13 cellular contexts compared by ENCODE assay signal in genomic region chr3:72970942-72971341, GRCh38. TPM values are rescaled to one million over a fixed set of nuclear protein-coding genes. Genes with fewer than 3 reads are reported as not detected.
DNase-seq lines count a peak whose midpoint lies in the region; ATAC-seq lines count a peak whose summit lies in the region.
"Had no signal": no experiment of that assay in that cellular context is flagged by ENCODE, and none has a peak within 500 bp of the region (broad histone marks: within the 10 kb centered on the region; RNA-seq: fewer than 3 reads in every experiment).

No MANE protein-coding gene starts in this region.

- no peaks in the 10 kb centered on the region for H3K36me3 Mint-ChIP-seq in activated CD4-positive, alpha-beta T cell treated with anti-CD3 and anti-CD28 coated beads for 36 hours (ENCODE audit: low read depth)
- no peaks in the 10 kb centered on the region for H3K36me3 Mint-ChIP-seq in activated CD4-positive, alpha-beta T cell treated with anti-CD3 and anti-CD28 coated beads, Interleukin-2, amount 10 ng/mL, durations not matched to agents 24 days and 14 days (ENCODE audit: low read depth)
- H3K36me3 Mint-ChIP-seq in activated T-cell treated with anti-CD3 and anti-CD28 coated beads, Interleukin-2, amount 50 U/mL, for 72 hours (ENCODE audit: insufficient read depth in 2 of 2) = no peaks in the 10 kb centered on the region
- H3K36me3 Mint-ChIP-seq in activated CD4-positive, alpha-beta memory T cell treated with anti-CD3 and anti-CD28 coated beads, Interleukin-2, amount 10 ng/mL, durations not matched to agents 7 days and 5 days (ENCODE audit: low read depth) = no peaks in the 10 kb centered on the region
- no peaks in the 10 kb centered on the region for H3K36me3 Mint-ChIP-seq in stimulated activated effector memory CD8-positive, alpha-beta T cell treated with anti-CD3 and anti-CD28 coated beads, Interleukin-12 subunit alpha, Interleukin-12 subunit beta, amount 100 ng/mL, for 72 hours

- H3K27ac Mint-ChIP-seq in activated CD4-positive, alpha-beta T cell treated with anti-CD3 and anti-CD28 coated beads for 36 hours = no peak overlapping the region
- no peak overlapping the region for H3K27ac Mint-ChIP-seq in activated CD4-positive, alpha-beta T cell treated with anti-CD3 and anti-CD28 coated beads, Interleukin-2, amount 10 ng/mL, durations not matched to agents 24 days and 14 days
- peak overlapping the region; percentile 19 for H3K27ac Mint-ChIP-seq in activated T-cell treated with anti-CD3 and anti-CD28 coated beads, Interleukin-2, amount 50 U/mL, for 72 hours
- peak overlapping the region; percentile 6 for H3K27ac Mint-ChIP-seq in activated CD4-positive, alpha-beta memory T cell treated with anti-CD3 and anti-CD28 coated beads, Interleukin-2, amount 10 ng/mL, durations not matched to agents 7 days and 5 days
- H3K27ac Mint-ChIP-seq in stimulated activated effector memory CD8-positive, alpha-beta T cell treated with anti-CD3 and anti-CD28 coated beads, Interleukin-12 subunit alpha, Interleukin-12 subunit beta, amount 100 ng/mL, for 72 hours = no peak overlapping the region
- H3K27ac Mint-ChIP-seq: CD4-positive, alpha-beta T cell; H9 had no signal

- POLR2A ChIA-PET in activated CD4-positive, alpha-beta T cell treated with anti-CD3 and anti-CD28 coated beads for 36 hours (lab: Charles Lee) = no interaction called here
- POLR2A ChIA-PET in activated CD4-positive, alpha-beta memory T cell treated with anti-CD3 and anti-CD28 coated beads, Interleukin-2, amount 10 ng/mL, durations not matched to agents 7 days and 5 days (lab: Charles Lee) = interaction anchor here (1.3 kb wide), 1 partner anchor 26 kb away, joined by 4 read pairs; the partner anchor contains the start of gene PPP4R2

- H3K27me3 Mint-ChIP-seq in activated CD4-positive, alpha-beta T cell treated with anti-CD3 and anti-CD28 coated beads for 36 hours = no peaks in the 10 kb centered on the region
- H3K27me3 Mint-ChIP-seq in activated CD4-positive, alpha-beta T cell treated with anti-CD3 and anti-CD28 coated beads, Interleukin-2, amount 10 ng/mL, durations not matched to agents 24 days and 14 days = no peaks in the 10 kb centered on the region
- H3K27me3 Mint-ChIP-seq in activated T-cell treated with anti-CD3 and anti-CD28 coated beads, Interleukin-2, amount 50 U/mL, for 72 hours (ENCODE audit: low read depth) = peaks cover 13% of the 10 kb centered on the region
- peaks cover 3% of the 10 kb centered on the region for H3K27me3 Mint-ChIP-seq in activated CD4-positive, alpha-beta memory T cell treated with anti-CD3 and anti-CD28 coated beads, Interleukin-2, amount 10 ng/mL, durations not matched to agents 7 days and 5 days
- H3K27me3 Mint-ChIP-seq: CD4-positive, alpha-beta T cell had no signal

- peaks cover 12% of the 10 kb centered on the region for H3K4me1 Mint-ChIP-seq in activated CD4-positive, alpha-beta T cell treated with anti-CD3 and anti-CD28 coated beads for 36 hours
- H3K4me1 Mint-ChIP-seq in activated CD4-positive, alpha-beta T cell treated with anti-CD3 and anti-CD28 coated beads, Interleukin-2, amount 10 ng/mL, durations not matched to agents 24 days and 14 days = peaks cover 12% of the 10 kb centered on the region
- H3K4me1 Mint-ChIP-seq in activated T-cell treated with anti-CD3 and anti-CD28 coated beads, Interleukin-2, amount 50 U/mL, for 72 hours (ENCODE audit: low read depth) = peaks cover 22% of the 10 kb centered on the region
- peaks cover 31% of the 10 kb centered on the region for H3K4me1 Mint-ChIP-seq in activated CD4-positive, alpha-beta memory T cell treated with anti-CD3 and anti-CD28 coated beads, Interleukin-2, amount 10 ng/mL, durations not matched to agents 7 days and 5 days
- peaks cover 15% of the 10 kb centered on the region for H3K4me1 Mint-ChIP-seq in stimulated activated effector memory CD8-positive, alpha-beta T cell treated with anti-CD3 and anti-CD28 coated beads, Interleukin-12 subunit alpha, Interleukin-12 subunit beta, amount 100 ng/mL, for 72 hours

- H3K9me3 Mint-ChIP-seq in activated CD4-positive, alpha-beta T cell treated with anti-CD3 and anti-CD28 coated beads for 36 hours (ENCODE audit: low read depth) = no peaks in the 10 kb centered on the region
- H3K9me3 Mint-ChIP-seq in activated CD4-positive, alpha-beta T cell treated with anti-CD3 and anti-CD28 coated beads, Interleukin-2, amount 10 ng/mL, durations not matched to agents 24 days and 14 days = no peaks in the 10 kb centered on the region
- H3K9me3 Mint-ChIP-seq in activated T-cell treated with anti-CD3 and anti-CD28 coated beads, Interleukin-2, amount 50 U/mL, for 72 hours = no peaks in the 10 kb centered on the region
- no peaks in the 10 kb centered on the region for H3K9me3 Mint-ChIP-seq in activated CD4-positive, alpha-beta memory T cell treated with anti-CD3 and anti-CD28 coated beads, Interleukin-2, amount 10 ng/mL, durations not matched to agents 7 days and 5 days
- H3K9me3 Mint-ChIP-seq in stimulated activated effector memory CD8-positive, alpha-beta T cell treated with anti-CD3 and anti-CD28 coated beads, Interleukin-12 subunit alpha, Interleukin-12 subunit beta, amount 100 ng/mL, for 72 hours = no peaks in the 10 kb centered on the region
- H3K9me3 Mint-ChIP-seq: CD4-positive, alpha-beta T cell; H9 had no signal

- DNase-seq in activated CD4-positive, alpha-beta T cell treated with anti-CD3 and anti-CD28 coated beads for 36 hours = no peak
- no peak for DNase-seq in activated CD4-positive, alpha-beta T cell treated with anti-CD3 and anti-CD28 coated beads, Interleukin-2, amount 10 ng/mL, durations not matched to agents 24 days and 14 days
- DNase-seq in activated T-cell treated with anti-CD3 and anti-CD28 coated beads, Interleukin-2, amount 50 U/mL, for 72 hours = peak in 1 of 2 donors; percentile 32
- DNase-seq in activated T-cell treated with anti-CD3 and anti-CD28 coated beads, Interleukin-2, amount 50 U/mL, for 1 hour = no peak
- DNase-seq in activated CD4-positive, alpha-beta memory T cell treated with anti-CD3 and anti-CD28 coated beads, Interleukin-2, amount 10 ng/mL, durations not matched to agents 7 days and 5 days = no peak
- DNase-seq in stimulated activated effector memory CD8-positive, alpha-beta T cell treated with anti-CD3 and anti-CD28 coated beads, Interleukin-12 subunit alpha, Interleukin-12 subunit beta, amount 100 ng/mL, for 72 hours (ENCODE audit: low spot score in 2 of 2) = no peak
- DNase-seq in NCI-H2171 (lab: John Stamatoyannopoulos, UW) = no peak
- DNase-seq: AML-193; Caco-2; CD4-positive, alpha-beta T cell; H9 had no signal

- H3K4me3 Mint-ChIP-seq in activated CD4-positive, alpha-beta T cell treated with anti-CD3 and anti-CD28 coated beads for 36 hours = no peak overlapping the region
- no peak overlapping the region for H3K4me3 Mint-ChIP-seq in activated CD4-positive, alpha-beta T cell treated with anti-CD3 and anti-CD28 coated beads, Interleukin-2, amount 10 ng/mL, durations not matched to agents 24 days and 14 days
- H3K4me3 Mint-ChIP-seq in activated T-cell treated with anti-CD3 and anti-CD28 coated beads, Interleukin-2, amount 50 U/mL, for 72 hours = peak overlapping the region in 1 of 2 donors; percentile 34
- H3K4me3 Mint-ChIP-seq in activated CD4-positive, alpha-beta memory T cell treated with anti-CD3 and anti-CD28 coated beads, Interleukin-2, amount 10 ng/mL, durations not matched to agents 7 days and 5 days = no peak overlapping the region
- no peak overlapping the region for H3K4me3 Mint-ChIP-seq in stimulated activated effector memory CD8-positive, alpha-beta T cell treated with anti-CD3 and anti-CD28 coated beads, Interleukin-12 subunit alpha, Interleukin-12 subunit beta, amount 100 ng/mL, for 72 hours
- H3K4me3 Mint-ChIP-seq: CD4-positive, alpha-beta T cell; H9 had no signal

- CTCF ChIA-PET in activated CD4-positive, alpha-beta T cell treated with anti-CD3 and anti-CD28 coated beads for 36 hours (lab: Charles Lee) = no interaction called here
- CTCF ChIA-PET in activated CD4-positive, alpha-beta memory T cell treated with anti-CD3 and anti-CD28 coated beads, Interleukin-2, amount 10 ng/mL, durations not matched to agents 7 days and 5 days (lab: Charles Lee) = no interaction called here

- intact Hi-C loops in activated CD4-positive, alpha-beta T cell treated with anti-CD3 and anti-CD28 coated beads for 36 hours (cut with DNase I, micrococcal nuclease) = no loop called here
- intact Hi-C loops in activated CD4-positive, alpha-beta T cell treated with anti-CD3 and anti-CD28 coated beads, Interleukin-2, amount 10 ng/mL, durations not matched to agents 24 days and 14 days (cut with micrococcal nuclease) = no loop called here

- ATAC-seq in activated CD4-positive, alpha-beta T cell treated with anti-CD3 and anti-CD28 coated beads for 36 hours = peak; percentile 37
- ATAC-seq in activated T-cell treated with anti-CD3 and anti-CD28 coated beads, Interleukin-2, amount 50 U/mL, for 72 hours (replicated peaks in 1 of 2) = peak; percentile 50 to 90
- ATAC-seq in stimulated activated effector memory CD8-positive, alpha-beta T cell treated with anti-CD3 and anti-CD28 coated beads, Interleukin-12 subunit alpha, Interleukin-12 subunit beta, amount 100 ng/mL, for 72 hours = peak; percentile 92
- ATAC-seq in GM21723 (IDR thresholded peaks at IDR 0.05; ENCODE audit: unreplicated experiment) = no peak
- ATAC-seq: A549 had no signal

RNA-seq across cellular contexts. Expression of gene PPP4R2, which starts 25.7 kb away (rescaled TPM):
- total RNA-seq in activated CD4-positive, alpha-beta T cell treated with anti-CD3 and anti-CD28 coated beads for 36 hours = 10 to 100 TPM; 75.1 to 91.5 TPM
- 105 and 107 TPM in 2 replicates for total RNA-seq in activated CD4-positive, alpha-beta T cell treated with anti-CD3 and anti-CD28 coated beads, Interleukin-2, amount 10 ng/mL, durations not matched to agents 24 days and 14 days
- 100 to 1,000 TPM in 1 of 2 donors, 10 to 100 TPM in 1; 99.5 to 101 TPM for total RNA-seq in activated T-cell treated with anti-CD3 and anti-CD28 coated beads, Interleukin-2, amount 50 U/mL, for 72 hours
- total RNA-seq in activated CD4-positive, alpha-beta memory T cell treated with anti-CD3 and anti-CD28 coated beads, Interleukin-2, amount 10 ng/mL, durations not matched to agents 7 days and 5 days = 100 to 1,000 TPM; 105 to 106 TPM

Comparison
In these comparisons a context has a peak if more than half of its experiments do, and no peak if none do; other contexts are left out.
1. H3K27ac Mint-ChIP-seq: peak in activated T-cell treated with anti-CD3 and anti-CD28 coated beads, Interleukin-2, amount 50 U/mL, for 72 hours (single experiment) and activated CD4-positive, alpha-beta memory T cell treated with anti-CD3 and anti-CD28 coated beads, Interleukin-2, amount 10 ng/mL, durations not matched to agents 7 days and 5 days (single experiment); none in activated CD4-positive, alpha-beta T cell treated with anti-CD3 and anti-CD28 coated beads for 36 hours (single experiment), activated CD4-positive, alpha-beta T cell treated with anti-CD3 and anti-CD28 coated beads, Interleukin-2, amount 10 ng/mL, durations not matched to agents 24 days and 14 days (single experiment) and stimulated activated effector memory CD8-positive, alpha-beta T cell treated with anti-CD3 and anti-CD28 coated beads, Interleukin-12 subunit alpha, Interleukin-12 subunit beta, amount 100 ng/mL, for 72 hours (single experiment).